In genomic region chr19:44051654-44052402, GRCh38 we compare ENCODE assay signal across 8 cellular contexts. TPM values are rescaled to one million over a fixed set of nuclear protein-coding genes. Genes with fewer than 3 reads are reported as not detected.
A peak's percentile ranks its signal among the peaks of the same experiment; 100 is the strongest.
DNase-seq lines count a peak whose midpoint lies in the region; ATAC-seq and TF ChIP-seq lines count a peak whose summit lies in the region.

ZNF223 (plus strand) TSS chr19:44052036; CDS start chr19:44055177, 3,141 bp downstream.

- TF ChIP-seq CTCF in choroid plexus epithelial cell (conservative IDR thresholded peaks at IDR 0.05; ENCODE audit: low read depth, low read length): no peak

- peak within 1 kb of the TSS in 19 of 21 experiments; percentile 46 to 91 (median 81) for H3K27ac ChIP-seq in skin epidermis

- ATAC-seq in HG02571 (IDR thresholded peaks at IDR 0.05; ENCODE audit: unreplicated experiment) (peak; percentile 65), HG03521 (IDR thresholded peaks at IDR 0.05; ENCODE audit: unreplicated experiment) (no peak)

- H3K4me3 ChIP-seq in choroid plexus epithelial cell (ENCODE audit: low read depth, low read length) (peak within 1 kb of the TSS; percentile 74), skin epidermis (peak within 1 kb of the TSS; percentile 56 to 77 (median 65))

- DNase-seq in Caki2 (ENCODE audit: low read depth): peak; percentile 90
- peak; percentile 85 for DNase-seq in NCI-H2227 treated with DMSO at 0.1 percent for 48 hours (lab: John Stamatoyannopoulos, UW)
- DNase-seq in activated CD4-positive, alpha-beta T cell treated with anti-CD3 and anti-CD28 coated beads for 24 hours (ENCODE audit: low read depth in 2 of 2): peak; percentile 52 to 57
- DNase-seq in choroid plexus epithelial cell (ENCODE audit: low read depth): peak; percentile 94
- peak; percentile 90 for DNase-seq in iris pigment epithelial cell (ENCODE audit: low read depth)

- in situ Hi-C loops in Caki2 (cut with HindIII; ENCODE audit: low pct_unique_long_range_greater_than_20kb, low sequenced_read_pairs): no loop called here

RNA-seq across cellular contexts. Expression of gene ZNF223, which starts in this region (rescaled TPM):
- 3.2 and 17.8 TPM in 2 replicates for total RNA-seq in Caki2 (2014; rRNA removed; shearing (Covaris generic); ENCODE audit: low replicate concordance)
